ENCODE assay signal across 2 cellular contexts in genomic region chr16:14325502-14325901, GRCh38.
TF ChIP-seq lines count a peak whose summit lies in the region.

No MANE protein-coding gene starts in this region.

TF ChIP-seq in liver, 16 proteins besides CTCF, POLR2A, EP300 and RAD21 (continued from another document):
- TF ChIP-seq MAX (IDR thresholded peaks at IDR 0.05) (no peak), NR2F2 (IDR thresholded peaks at IDR 0.05) (no peak), JUND (IDR thresholded peaks at IDR 0.05) (no peak)
TF ChIP-seq in liver: peak in this region for 0.

TF ChIP-seq in HepG2, 621 proteins besides CTCF, POLR2A, EP300 and RAD21 (continued from another document):
- no peak for TF ChIP-seq ZNF800 (CRISPR knock-in tag; IDR thresholded peaks at IDR 0.05)
